In the genomic region with DNA sequence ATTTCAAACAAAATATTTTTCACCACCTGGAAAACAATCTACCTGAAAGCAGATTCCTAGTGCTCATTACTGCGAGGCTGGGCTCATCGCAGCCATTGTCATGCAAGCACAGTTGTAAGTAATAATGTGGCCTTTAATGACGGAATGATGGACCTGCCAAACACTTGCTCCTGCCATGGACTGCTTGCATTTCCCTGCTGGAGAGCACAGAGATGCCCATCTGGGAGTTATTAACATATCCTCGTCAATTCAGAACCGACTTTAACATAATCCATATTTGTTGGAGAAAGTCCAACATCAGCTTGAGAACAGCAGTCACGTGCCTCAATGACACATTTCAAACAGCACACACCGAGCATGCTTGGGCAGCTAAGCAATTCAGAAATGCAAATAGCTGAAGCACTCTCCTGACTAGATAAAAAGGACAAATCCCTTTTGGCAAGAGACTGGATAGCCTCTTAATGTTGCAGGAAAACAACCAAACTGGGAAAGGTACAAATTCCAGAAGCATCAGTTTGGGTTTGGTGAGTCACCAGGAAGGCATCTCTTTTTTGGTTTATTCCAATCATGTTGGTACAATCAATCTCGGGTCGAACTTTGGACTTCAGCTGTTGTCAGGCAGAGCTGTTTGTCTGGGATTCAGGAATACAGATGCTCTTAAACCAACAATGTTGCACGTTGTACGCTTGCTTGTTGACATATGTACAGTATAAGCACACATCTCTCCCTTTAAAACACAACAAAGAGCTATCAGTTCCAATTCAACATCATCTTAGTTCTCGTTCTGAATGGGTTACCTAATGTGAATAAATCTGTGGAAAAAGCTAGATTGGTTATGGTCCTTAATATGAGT, we compare ENCODE assay signal across 1 cellular context.
TF ChIP-seq lines count a peak whose summit lies in the region.

No MANE protein-coding gene starts in this region.

TF ChIP-seq in HepG2, 621 proteins besides CTCF, POLR2A, EP300 and RAD21 (continued from another document and continues in another):
- TF ChIP-seq ZNF276 (CRISPR knock-in tag; IDR thresholded peaks at IDR 0.05; ENCODE audit: low read depth) (0 out of 2 replicates have a peak, but pooled peaks have one; percentile 26), SMAD3 (CRISPR knock-in tag; IDR thresholded peaks at IDR 0.05) (peak; percentile 97), ATF7 (IDR thresholded peaks at IDR 0.05) (peak; percentile 66), ATF7 (CRISPR knock-in tag; IDR thresholded peaks at IDR 0.05) (peak; percentile 87; the same call in 1 of the 2 replicates), SKIL (CRISPR knock-in tag; IDR thresholded peaks at IDR 0.05; ENCODE audit: borderline replicate concordance) (peak; percentile 78), NPAS2 (CRISPR knock-in tag; IDR thresholded peaks at IDR 0.05; ENCODE audit: borderline replicate concordance) (no peak), E2F5 (CRISPR knock-in tag; conservative IDR thresholded peaks at IDR 0.05) (no peak), ZNF768 (CRISPR knock-in tag; IDR thresholded peaks at IDR 0.05) (no peak), SIX4 (CRISPR knock-in tag; IDR thresholded peaks at IDR 0.05) (peak; percentile 45), ZNF773 (CRISPR knock-in tag; IDR thresholded peaks at IDR 0.05; ENCODE audit: borderline replicate concordance) (no peak), ZNF331 (CRISPR knock-in tag; IDR thresholded peaks at IDR 0.05) (0 out of 2 replicates have a peak, but pooled peaks have one; percentile 86), ZNF570 (CRISPR knock-in tag; IDR thresholded peaks at IDR 0.05; ENCODE audit: borderline replicate concordance) (no peak), GABPB1 (CRISPR knock-in tag; IDR thresholded peaks at IDR 0.05) (peak; percentile 48; the same call in 1 of the 2 replicates), HNRNPK (IDR thresholded peaks at IDR 0.05; ENCODE audit: low read depth, low read length, poor library complexity, severe bottlenecking) (no peak), ZFP62 (CRISPR knock-in tag; IDR thresholded peaks at IDR 0.05) (no peak), THAP8 (CRISPR knock-in tag; IDR thresholded peaks at IDR 0.05; ENCODE audit: borderline replicate concordance) (no peak), ZKSCAN1 (IDR thresholded peaks at IDR 0.05; ENCODE audit: low read length) (0 out of 2 replicates have a peak, but pooled peaks have one; percentile 43), ZFAT (CRISPR knock-in tag; conservative IDR thresholded peaks at IDR 0.05) (no peak), HCFC1 (IDR thresholded peaks at IDR 0.05; ENCODE audit: low read depth, low read length) (no peak), KAT7 (CRISPR knock-in tag; IDR thresholded peaks at IDR 0.05; ENCODE audit: borderline replicate concordance) (no peak), FOSL2 (CRISPR knock-in tag; IDR thresholded peaks at IDR 0.05) (peak; percentile 100), AGO2 (optimal IDR thresholded peaks at IDR 0.05; ENCODE audit: low read depth, low read length) (no peak), MZF1 (CRISPR knock-in tag; IDR thresholded peaks at IDR 0.05; ENCODE audit: borderline replicate concordance) (no peak), ZNF709 (CRISPR knock-in tag; IDR thresholded peaks at IDR 0.05) (no peak), NR2C2 (CRISPR knock-in tag; IDR thresholded peaks at IDR 0.05; ENCODE audit: borderline replicate concordance) (peak; percentile 68; the same call in 1 of the 2 replicates), SMAD1 (CRISPR knock-in tag; IDR thresholded peaks at IDR 0.05; ENCODE audit: borderline replicate concordance, low read depth) (no peak), ZNF674 (CRISPR knock-in tag; IDR thresholded peaks at IDR 0.05; ENCODE audit: low read depth) (no peak), IRX3 (CRISPR knock-in tag; IDR thresholded peaks at IDR 0.05; ENCODE audit: borderline replicate concordance, low read depth) (no peak), ERF (CRISPR knock-in tag; IDR thresholded peaks at IDR 0.05) (peak; percentile 90), PATZ1 (CRISPR knock-in tag; IDR thresholded peaks at IDR 0.05) (peak; percentile 41; the same call in 1 of the 2 replicates), ZNF205 (CRISPR knock-in tag; IDR thresholded peaks at IDR 0.05) (peak; percentile 64; the same call in 1 of the 2 replicates), ESRRA (CRISPR knock-in tag; IDR thresholded peaks at IDR 0.05; ENCODE audit: low read depth) (peak; percentile 45; the same call in 1 of the 2 replicates), ZBTB8A (CRISPR knock-in tag; IDR thresholded peaks at IDR 0.05; ENCODE audit: borderline replicate concordance, low read depth) (0 out of 2 replicates have a peak, but pooled peaks have one; percentile 29), KDM5A (IDR thresholded peaks at IDR 0.05; ENCODE audit: borderline replicate concordance, low read length) (peak; percentile 6; the same call in 1 of the 2 replicates), PHB2 (IDR thresholded peaks at IDR 0.05; ENCODE audit: partially characterized antibody) (no peak), ZNF17 (CRISPR knock-in tag; IDR thresholded peaks at IDR 0.05) (no peak), ZNF558 (CRISPR knock-in tag; IDR thresholded peaks at IDR 0.05; ENCODE audit: borderline replicate concordance) (no peak), MAFF (IDR thresholded peaks at IDR 0.05; ENCODE audit: low read depth, low read length) (no peak)
- TF ChIP-seq, protein P1, sequence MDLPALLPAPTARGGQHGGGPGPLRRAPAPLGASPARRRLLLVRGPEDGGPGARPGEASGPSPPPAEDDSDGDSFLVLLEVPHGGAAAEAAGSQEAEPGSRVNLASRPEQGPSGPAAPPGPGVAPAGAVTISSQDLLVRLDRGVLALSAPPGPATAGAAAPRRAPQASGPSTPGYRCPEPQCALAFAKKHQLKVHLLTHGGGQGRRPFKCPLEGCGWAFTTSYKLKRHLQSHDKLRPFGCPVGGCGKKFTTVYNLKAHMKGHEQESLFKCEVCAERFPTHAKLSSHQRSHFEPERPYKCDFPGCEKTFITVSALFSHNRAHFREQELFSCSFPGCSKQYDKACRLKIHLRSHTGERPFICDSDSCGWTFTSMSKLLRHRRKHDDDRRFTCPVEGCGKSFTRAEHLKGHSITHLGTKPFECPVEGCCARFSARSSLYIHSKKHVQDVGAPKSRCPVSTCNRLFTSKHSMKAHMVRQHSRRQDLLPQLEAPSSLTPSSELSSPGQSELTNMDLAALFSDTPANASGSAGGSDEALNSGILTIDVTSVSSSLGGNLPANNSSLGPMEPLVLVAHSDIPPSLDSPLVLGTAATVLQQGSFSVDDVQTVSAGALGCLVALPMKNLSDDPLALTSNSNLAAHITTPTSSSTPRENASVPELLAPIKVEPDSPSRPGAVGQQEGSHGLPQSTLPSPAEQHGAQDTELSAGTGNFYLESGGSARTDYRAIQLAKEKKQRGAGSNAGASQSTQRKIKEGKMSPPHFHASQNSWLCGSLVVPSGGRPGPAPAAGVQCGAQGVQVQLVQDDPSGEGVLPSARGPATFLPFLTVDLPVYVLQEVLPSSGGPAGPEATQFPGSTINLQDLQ (CRISPR knock-in tag; IDR thresholded peaks at IDR 0.05): no peak
- TF ChIP-seq, protein P2, sequence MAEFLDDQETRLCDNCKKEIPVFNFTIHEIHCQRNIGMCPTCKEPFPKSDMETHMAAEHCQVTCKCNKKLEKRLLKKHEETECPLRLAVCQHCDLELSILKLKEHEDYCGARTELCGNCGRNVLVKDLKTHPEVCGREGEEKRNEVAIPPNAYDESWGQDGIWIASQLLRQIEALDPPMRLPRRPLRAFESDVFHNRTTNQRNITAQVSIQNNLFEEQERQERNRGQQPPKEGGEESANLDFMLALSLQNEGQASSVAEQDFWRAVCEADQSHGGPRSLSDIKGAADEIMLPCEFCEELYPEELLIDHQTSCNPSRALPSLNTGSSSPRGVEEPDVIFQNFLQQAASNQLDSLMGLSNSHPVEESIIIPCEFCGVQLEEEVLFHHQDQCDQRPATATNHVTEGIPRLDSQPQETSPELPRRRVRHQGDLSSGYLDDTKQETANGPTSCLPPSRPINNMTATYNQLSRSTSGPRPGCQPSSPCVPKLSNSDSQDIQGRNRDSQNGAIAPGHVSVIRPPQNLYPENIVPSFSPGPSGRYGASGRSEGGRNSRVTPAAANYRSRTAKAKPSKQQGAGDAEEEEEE (CRISPR knock-in tag; IDR thresholded peaks at IDR 0.05; ENCODE audit: borderline replicate concordance): no peak; the same call in 1 of the 2 replicates
- TF ChIP-seq, protein P3, sequence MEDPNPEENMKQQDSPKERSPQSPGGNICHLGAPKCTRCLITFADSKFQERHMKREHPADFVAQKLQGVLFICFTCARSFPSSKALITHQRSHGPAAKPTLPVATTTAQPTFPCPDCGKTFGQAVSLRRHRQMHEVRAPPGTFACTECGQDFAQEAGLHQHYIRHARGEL (CRISPR knock-in tag; IDR thresholded peaks at IDR 0.05): no peak
- TF ChIP-seq, protein P4, sequence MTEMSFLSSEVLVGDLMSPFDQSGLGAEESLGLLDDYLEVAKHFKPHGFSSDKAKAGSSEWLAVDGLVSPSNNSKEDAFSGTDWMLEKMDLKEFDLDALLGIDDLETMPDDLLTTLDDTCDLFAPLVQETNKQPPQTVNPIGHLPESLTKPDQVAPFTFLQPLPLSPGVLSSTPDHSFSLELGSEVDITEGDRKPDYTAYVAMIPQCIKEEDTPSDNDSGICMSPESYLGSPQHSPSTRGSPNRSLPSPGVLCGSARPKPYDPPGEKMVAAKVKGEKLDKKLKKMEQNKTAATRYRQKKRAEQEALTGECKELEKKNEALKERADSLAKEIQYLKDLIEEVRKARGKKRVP (CRISPR knock-in tag; IDR thresholded peaks at IDR 0.05): peak in 1 of 2 experiments; percentile 81; a peak in 2 of 4 replicates
- TF ChIP-seq, protein P5, sequence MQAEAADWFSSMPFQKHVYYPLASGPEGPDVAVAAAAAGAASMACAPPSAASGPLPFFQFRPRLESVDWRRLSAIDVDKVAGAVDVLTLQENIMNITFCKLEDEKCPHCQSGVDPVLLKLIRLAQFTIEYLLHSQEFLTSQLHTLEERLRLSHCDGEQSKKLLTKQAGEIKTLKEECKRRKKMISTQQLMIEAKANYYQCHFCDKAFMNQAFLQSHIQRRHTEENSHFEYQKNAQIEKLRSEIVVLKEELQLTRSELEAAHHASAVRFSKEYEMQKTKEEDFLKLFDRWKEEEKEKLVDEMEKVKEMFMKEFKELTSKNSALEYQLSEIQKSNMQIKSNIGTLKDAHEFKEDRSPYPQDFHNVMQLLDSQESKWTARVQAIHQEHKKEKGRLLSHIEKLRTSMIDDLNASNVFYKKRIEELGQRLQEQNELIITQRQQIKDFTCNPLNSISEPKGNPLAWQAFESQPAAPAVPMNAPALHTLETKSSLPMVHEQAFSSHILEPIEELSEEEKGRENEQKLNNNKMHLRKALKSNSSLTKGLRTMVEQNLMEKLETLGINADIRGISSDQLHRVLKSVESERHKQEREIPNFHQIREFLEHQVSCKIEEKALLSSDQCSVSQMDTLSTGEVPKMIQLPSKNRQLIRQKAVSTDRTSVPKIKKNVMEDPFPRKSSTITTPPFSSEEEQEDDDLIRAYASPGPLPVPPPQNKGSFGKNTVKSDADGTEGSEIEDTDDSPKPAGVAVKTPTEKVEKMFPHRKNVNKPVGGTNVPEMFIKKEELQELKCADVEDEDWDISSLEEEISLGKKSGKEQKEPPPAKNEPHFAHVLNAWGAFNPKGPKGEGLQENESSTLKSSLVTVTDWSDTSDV (CRISPR knock-in tag; IDR thresholded peaks at IDR 0.05): no peak
